Comparison of ENCODE assay signal across 9 cellular contexts in the genomic region with DNA sequence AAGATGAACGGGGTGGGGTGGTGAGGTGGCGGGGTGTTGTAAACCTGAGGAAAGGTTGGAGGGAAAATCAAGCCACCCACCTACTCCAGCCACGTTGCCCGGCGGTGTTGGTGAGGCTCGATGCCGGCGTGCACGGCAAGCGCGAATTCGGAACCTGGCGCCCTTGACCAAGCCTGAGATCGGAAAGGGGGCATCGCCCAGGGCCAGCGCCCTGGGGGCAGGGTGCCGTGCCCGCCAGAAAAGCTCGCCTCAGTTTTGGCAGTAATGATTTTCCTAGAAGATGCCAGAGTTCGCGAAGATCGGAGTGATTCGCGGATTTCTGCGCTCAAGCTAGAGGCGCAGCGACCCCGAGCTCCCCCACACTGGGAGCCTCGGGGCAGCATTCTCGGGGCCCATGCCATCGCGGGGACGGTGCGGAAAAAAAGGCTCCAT. TPM values are rescaled to one million over a fixed set of nuclear protein-coding genes. Genes with fewer than 3 reads are reported as not detected.
DNase-seq lines count a peak whose midpoint lies in the region; ATAC-seq and TF ChIP-seq lines count a peak whose summit lies in the region.
"Had no signal": no experiment of that assay in that cellular context is flagged by ENCODE, and none has a peak within 500 bp of the region (broad histone marks: within the 10 kb centered on the region; RNA-seq: fewer than 3 reads in every experiment).

No MANE protein-coding gene starts in this region.

- no peaks in the 10 kb centered on the region for H3K9me3 ChIP-seq in iPS-15b (ENCODE audit: control insufficient read depth, insufficient read depth, low read length)

- no peak for TF ChIP-seq CTCF in astrocyte of the cerebellum (IDR thresholded peaks at IDR 0.05; ENCODE audit: low read depth, low read length, missing control alignments)

- in situ Hi-C loops in astrocyte of the cerebellum (cut with HindIII; ENCODE audit: low sequenced_read_pairs) = no loop called here
- in situ Hi-C loops in G401 (cut with HindIII; ENCODE audit: low sequenced_read_pairs) = no loop called here

- DNase-seq in DMS79 treated with DMSO at 0.1 percent for 48 hours (lab: John Stamatoyannopoulos, UW) (peak; percentile 70), astrocyte of the cerebellum (ENCODE audit: low read depth) (no peak), skeletal muscle cell (ENCODE audit: low read depth) (no peak), NOMO-1 treated with dmso at 0.1 percent for 144 hours (lab: John Stamatoyannopoulos, UW; ENCODE audit: unreplicated experiment) (no peak), G401 (ENCODE audit: low spot score) (no peak)
- DNase-seq: activated CD4-positive, CD25-positive, alpha-beta regulatory T cell treated with anti-CD3 and anti-CD28 coated beads, Interleukin-2, amount 50 U/mL, for 72 hours had no signal

- peaks cover 55% of the 10 kb centered on the region for H3K27me3 ChIP-seq in iPS-15b (ENCODE audit: control insufficient read depth, insufficient read depth, low read length)

- ATAC-seq in GM21526 (IDR thresholded peaks at IDR 0.05; ENCODE audit: low FRiP score, unreplicated experiment) (no peak), HG02981 (IDR thresholded peaks at IDR 0.05; ENCODE audit: unreplicated experiment) (no peak)

- H3K36me3 ChIP-seq in iPS-15b (ENCODE audit: control insufficient read depth, insufficient read depth, low read length) = no peaks in the 10 kb centered on the region

- H3K9ac ChIP-seq in iPS-15b (ENCODE audit: low read depth, low read length) = peak overlapping the region; percentile 49

- H3K4me3 ChIP-seq in astrocyte of the cerebellum (ENCODE audit: low read depth, low read length) = peak overlapping the region; percentile 57
- peak overlapping the region; percentile 56 for H3K4me3 ChIP-seq in iPS-15b (ENCODE audit: low read depth, low read length)
- H3K4me3 ChIP-seq in skeletal muscle cell (ENCODE audit: low read depth, low read length) = peak overlapping the region; percentile 73

- H3K4me1 ChIP-seq in iPS-15b (ENCODE audit: control insufficient read depth, insufficient read depth, low read length) = peaks cover 21% of the 10 kb centered on the region

RNA-seq across cellular contexts. Expression of a gene that starts 0.8 kb away (rescaled TPM):
- 2.1 TPM in 1 of 2 replicates, not detected in the other for total RNA-seq in G401 (2014; rRNA removed; shearing (Covaris generic))
